27 cellular contexts compared by ENCODE assay signal in the genomic region with DNA sequence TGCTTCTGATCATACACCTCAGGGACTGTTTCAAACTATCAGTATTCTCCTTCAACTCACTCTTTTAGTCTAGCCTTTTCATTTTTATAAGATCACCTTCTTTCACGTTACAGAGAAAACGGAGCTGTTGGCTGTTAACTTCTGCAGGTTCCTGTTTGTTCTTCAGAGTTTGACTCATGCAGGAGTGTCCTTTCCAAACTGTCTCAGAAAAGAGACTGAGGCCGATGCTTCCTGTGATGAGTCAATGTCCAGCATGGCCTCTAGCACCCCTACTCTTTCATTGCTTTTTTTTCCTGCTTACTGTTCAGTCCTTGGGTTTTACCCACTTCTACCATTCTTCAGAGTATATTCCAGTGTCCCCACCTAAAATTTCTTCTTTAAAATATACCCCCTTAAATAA.
DNase-seq lines count a peak whose midpoint lies in the region; ATAC-seq, FAIRE-seq and TF ChIP-seq lines count a peak whose summit lies in the region.
"Had no signal": no experiment of that assay in that cellular context is flagged by ENCODE, and none has a peak within 500 bp of the region (broad histone marks: within the 10 kb centered on the region; RNA-seq: fewer than 3 reads in every experiment).

No MANE protein-coding gene starts in this region.

- DNase-seq in EL: peak; percentile 59
- DNase-seq in M059J (ENCODE audit: low read depth): peak; percentile 68
- DNase-seq in bronchial epithelial cell (ENCODE audit: low read depth): peak; percentile 86
- peak; percentile 45 for DNase-seq in kidney tubule cell (ENCODE audit: low spot score)
- DNase-seq in pancreas: no peak
- no peak for DNase-seq in T-helper 1 cell
- no peak for DNase-seq in NCI-H1092 treated with DMSO at 0.1 percent for 48 hours (lab: John Stamatoyannopoulos, UW)
- no peak for DNase-seq in NCI-H2081 (lab: John Stamatoyannopoulos, UW)
- DNase-seq: activated CD4-positive, CD25-positive, alpha-beta regulatory T cell treated with anti-CD3 and anti-CD28 coated beads, Interleukin-2, amount 50 U/mL, for 72 hours; activated effector memory CD4-positive, alpha-beta T cell treated with anti-CD3 and anti-CD28 coated beads, Interleukin-2, amount 50 U/mL, for 16 hours; activated naive CD8-positive, alpha-beta T cell treated with anti-CD3 and anti-CD28 coated beads, Interleukin-2, amount 50 U/mL, for 24 hours; Calu3; heart right ventricle; naive thymus-derived CD4-positive, alpha-beta T cell; NCI-H1417; NCI-H524; NK-92 treated with Interleukin-12 subunit alpha and Interleukin-12 subunit beta, amount 100 ng/mL, for 24 hours; right lobe of liver; SJCRH30; stimulated activated naive CD4-positive, alpha-beta T cell treated with Interleukin-2 at 50 U/mL for 16 hours had no signal

- H3K4me1 ChIP-seq in pancreas: no peaks in the 10 kb centered on the region
- H3K4me1 ChIP-seq: heart right ventricle, parathyroid adenoma, right lobe of liver, SJCRH30 had no signal

- TF ChIP-seq CTCF in bronchial epithelial cell (IDR thresholded peaks at IDR 0.05; ENCODE audit: insufficient read depth, low read length, severe bottlenecking) (no peak), pancreas (IDR thresholded peaks at IDR 0.05) (no peak)

- intact Hi-C loops in pancreas (cut with DNase I): no loop called here

- H3K4me3 ChIP-seq in bronchial epithelial cell (ENCODE audit: low read depth, low read length) (no peak overlapping the region), pancreas (no peak overlapping the region)
- H3K4me3 ChIP-seq: heart right ventricle, right lobe of liver, SJCRH30 had no signal

- no peaks in the 10 kb centered on the region for H3K36me3 ChIP-seq in bronchial epithelial cell (ENCODE audit: control insufficient read depth, insufficient read depth, low read length)
- no peaks in the 10 kb centered on the region for H3K36me3 ChIP-seq in pancreas
- H3K36me3 ChIP-seq: heart right ventricle, right lobe of liver, SJCRH30 had no signal

- 50 to 52% methylated on average over 3 of the region's 3 CpGs for WGBS in pancreas, 2 donors

- no peaks in the 10 kb centered on the region for H3K27me3 ChIP-seq in bronchial epithelial cell (ENCODE audit: control insufficient read depth, insufficient read depth, low read length)
- peaks cover 0 to 4% (median 0%) of the 10 kb centered on the region in 4 donors for H3K27me3 ChIP-seq in pancreas
- H3K27me3 ChIP-seq: heart right ventricle, right lobe of liver, SJCRH30 had no signal

- FAIRE-seq in bronchial epithelial cell (lab: Jason Lieb, UNC): peak; percentile 88
- no peak for FAIRE-seq in pancreas (lab: Jason Lieb, UNC)
- FAIRE-seq: endometrium, GM19239 had no signal

- no peak for ATAC-seq in pancreas
- ATAC-seq: activated naive CD8-positive, alpha-beta T cell treated with anti-CD3 and anti-CD28 coated beads, Interleukin-2, amount 50 U/mL, for 24 hours; HCT116; heart right ventricle; left lobe of liver; naive thymus-derived CD4-positive, alpha-beta T cell; Panc1; right lobe of liver had no signal

- no peaks in the 10 kb centered on the region for H3K9me3 ChIP-seq in pancreas
- H3K9me3 ChIP-seq: heart right ventricle, right lobe of liver, SJCRH30 had no signal

- no peak overlapping the region for H3K27ac ChIP-seq in pancreas
- H3K27ac ChIP-seq: C4-2B, heart right ventricle, parathyroid adenoma, right lobe of liver, SJCRH30 had no signal

Comparison
In these comparisons a context has a peak if more than half of its experiments do, and no peak if none do; other contexts are left out.
1. DNase-seq: peak in EL (single experiment), M059J (single experiment), bronchial epithelial cell (single experiment) and kidney tubule cell (single experiment); none in pancreas (0 of 6), T-helper 1 cell (0 of 5), NCI-H1092 treated with DMSO at 0.1 percent for 48 hours (single experiment) and NCI-H2081 (0 of 2).